Comparison of ENCODE assay signal across 9 cellular contexts in genomic region chr1:204102719-204103118, GRCh38. TPM values are rescaled to one million over a fixed set of nuclear protein-coding genes. Genes with fewer than 3 reads are reported as not detected.
DNase-seq lines count a peak whose midpoint lies in the region; ATAC-seq and TF ChIP-seq lines count a peak whose summit lies in the region.
"Had no signal": no experiment of that assay in that cellular context is flagged by ENCODE, and none has a peak within 500 bp of the region (broad histone marks: within the 10 kb centered on the region; RNA-seq: fewer than 3 reads in every experiment).

No MANE protein-coding gene starts in this region.

- no peak overlapping the region for H3K4me3 ChIP-seq in CD8-positive, alpha-beta memory T cell (ENCODE audit: low read length)
- no peak overlapping the region for H3K4me3 ChIP-seq in adipocyte (ENCODE audit: low read length)

- H3K27ac Mint-ChIP-seq in CD8-positive, alpha-beta memory T cell: peak overlapping the region; percentile 74 to 98 (median 94)
- H3K27ac Mint-ChIP-seq in natural killer cell: peak overlapping the region; percentile 97 to 100

- POLR2A ChIA-PET in CD8-positive, alpha-beta memory T cell (lab: Charles Lee): no interaction called here

- H3K27ac ChIP-seq in CD8-positive, alpha-beta memory T cell (ENCODE audit: low read depth, low read length): peak overlapping the region; percentile 38

- H3K27me3 Mint-ChIP-seq in CD8-positive, alpha-beta memory T cell: no peaks in the 10 kb centered on the region
- H3K27me3 Mint-ChIP-seq in natural killer cell (ENCODE audit: low read depth in 2 of 2): no peaks in the 10 kb centered on the region

- TF ChIP-seq CTCF in natural killer cell (IDR thresholded peaks at IDR 0.05): no peak

- no peaks in the 10 kb centered on the region for H3K27me3 ChIP-seq in CD8-positive, alpha-beta memory T cell (ENCODE audit: insufficient read depth, low read length, poor library complexity, severe bottlenecking)
- H3K27me3 ChIP-seq in adipocyte (replicated peaks; ENCODE audit: control insufficient read depth, insufficient read depth, low read length): no peaks in the 10 kb centered on the region

- no peak for DNase-seq in CD8-positive, alpha-beta memory T cell
- DNase-seq in NCI-H146 (lab: John Stamatoyannopoulos, UW) (peak; percentile 88), adipocyte (ENCODE audit: low read depth) (no peak), natural killer cell (no peak), hepatic stellate cell (ENCODE audit: low spot score) (no peak), AG08396 (ENCODE audit: low spot score) (no peak)
- DNase-seq: amniotic stem cell had no signal

- H3K9me3 ChIP-seq in CD8-positive, alpha-beta memory T cell (ENCODE audit: low read length): no peaks in the 10 kb centered on the region
- no peaks in the 10 kb centered on the region for H3K9me3 ChIP-seq in adipocyte (ENCODE audit: control insufficient read depth, low read length)

- H3K9ac ChIP-seq in adipocyte (ENCODE audit: low read length): peak overlapping the region; percentile 45

- ATAC-seq in natural killer cell (peak; percentile 46 to 56 (median 47)), GM19023 (IDR thresholded peaks at IDR 0.05; ENCODE audit: unreplicated experiment) (no peak), GM18498 (IDR thresholded peaks at IDR 0.05; ENCODE audit: unreplicated experiment) (no peak)

- peak overlapping the region; percentile 12 to 93 (median 78) for H3K4me3 Mint-ChIP-seq in CD8-positive, alpha-beta memory T cell
- peak overlapping the region; percentile 83 for H3K4me3 Mint-ChIP-seq in natural killer cell

- intact Hi-C loops in natural killer cell (cut with micrococcal nuclease): no loop called here

- peaks cover 45 to 62% (median 55%) of the 10 kb centered on the region in 3 donors for H3K4me1 Mint-ChIP-seq in CD8-positive, alpha-beta memory T cell
- H3K4me1 Mint-ChIP-seq in natural killer cell: peaks cover 52 to 70% of the 10 kb centered on the region in 2 donors

- H3K9me3 Mint-ChIP-seq in CD8-positive, alpha-beta memory T cell: no peaks in the 10 kb centered on the region
- H3K9me3 Mint-ChIP-seq in natural killer cell: no peaks in the 10 kb centered on the region

- CTCF ChIA-PET in CD8-positive, alpha-beta memory T cell (lab: Charles Lee): no interaction called here

- no peaks in the 10 kb centered on the region for H3K36me3 ChIP-seq in CD8-positive, alpha-beta memory T cell (ENCODE audit: insufficient read depth, low read length)
- H3K36me3 ChIP-seq in adipocyte (ENCODE audit: control insufficient read depth, insufficient read depth, low read length, severe bottlenecking): no peaks in the 10 kb centered on the region

- peaks cover 42% of the 10 kb centered on the region for H3K4me1 ChIP-seq in CD8-positive, alpha-beta memory T cell (ENCODE audit: insufficient read depth, low read length)
- peaks cover 37% of the 10 kb centered on the region for H3K4me1 ChIP-seq in adipocyte (ENCODE audit: control insufficient read depth, insufficient read depth, low read length)

- no peaks in the 10 kb centered on the region for H3K36me3 Mint-ChIP-seq in CD8-positive, alpha-beta memory T cell
- no peaks in the 10 kb centered on the region for H3K36me3 Mint-ChIP-seq in natural killer cell

RNA-seq across cellular contexts. Expression of gene SOX13, which starts 29.8 kb away (rescaled TPM):
- total RNA-seq in CD8-positive, alpha-beta memory T cell: 1 to 10 TPM; 3.1 TPM
- polyA plus RNA-seq in CD8-positive, alpha-beta memory T cell: 5.5 TPM
- 10 to 100 TPM; 27.3 to 44.7 (median 41.4) TPM for total RNA-seq in natural killer cell

RNA-seq across cellular contexts. Expression of gene ETNK2, which starts 49.1 kb away (rescaled TPM):
- total RNA-seq in CD8-positive, alpha-beta memory T cell: 1 to 10 TPM in 1 of 2 experiments, under 1 TPM in 1; 0.91 to 1.1 TPM
- polyA plus RNA-seq in CD8-positive, alpha-beta memory T cell: 6.1 TPM
- total RNA-seq in natural killer cell: 1 to 10 TPM; 5.1 to 5.8 (median 5.5) TPM

Comparison
In these comparisons a context has a peak if more than half of its experiments do, and no peak if none do; other contexts are left out.
1. ATAC-seq: peak in natural killer cell (3 of 3); none in GM19023 (single experiment) and GM18498 (single experiment).
2. RNA of gene SOX13, which starts 29.8 kb away (total RNA-seq): 27.3 to 44.7 TPM in natural killer cell; 3.1 TPM in CD8-positive, alpha-beta memory T cell; every median in the first group is over 4 times any median in the second.